In genomic region chr19:17605117-17605516, GRCh38 we compare ENCODE assay signal across 15 cellular contexts. TPM values are rescaled to one million over a fixed set of nuclear protein-coding genes. Genes with fewer than 3 reads are reported as not detected.
DNase-seq lines count a peak whose midpoint lies in the region; ATAC-seq and TF ChIP-seq lines count a peak whose summit lies in the region.
"Had no signal": no experiment of that assay in that cellular context is flagged by ENCODE, and none has a peak within 500 bp of the region (broad histone marks: within the 10 kb centered on the region; RNA-seq: fewer than 3 reads in every experiment).

No MANE protein-coding gene starts in this region.

- peaks cover 46% of the 10 kb centered on the region for H3K4me1 ChIP-seq in BLaER1
- H3K4me1 ChIP-seq in ES-I3 (ENCODE audit: insufficient read depth, low read length) = peaks cover 14% of the 10 kb centered on the region
- peaks cover 26% of the 10 kb centered on the region for H3K4me1 ChIP-seq in OCI-LY7 (ENCODE audit: insufficient read depth, low read length, poor library complexity, severe bottlenecking)
- peaks cover 12% of the 10 kb centered on the region for H3K4me1 ChIP-seq in iPS-18a (ENCODE audit: control insufficient read depth, low read depth, low read length)

- no TSS peak for BruUV-seq in OCI-LY7 (replicated peaks; lab: Mats Ljungman, UMichigan)

- H3K9me3 ChIP-seq in BLaER1 = no peaks in the 10 kb centered on the region
- no peaks in the 10 kb centered on the region for H3K9me3 ChIP-seq in ES-I3 (ENCODE audit: control insufficient read depth, insufficient read depth, low read length)
- H3K9me3 ChIP-seq in OCI-LY7 (ENCODE audit: low read length) = no peaks in the 10 kb centered on the region
- no peaks in the 10 kb centered on the region for H3K9me3 ChIP-seq in iPS-18a (ENCODE audit: control insufficient read depth, low read depth, low read length)
- H3K9me3 ChIP-seq: upper lobe of right lung had no signal

- no peak for TF ChIP-seq CTCF in OCI-LY7 (conservative IDR thresholded peaks at IDR 0.05; ENCODE audit: low read length)

- H3K4me3 ChIP-seq in BLaER1 (peak overlapping the region; percentile 67), OCI-LY7 (ENCODE audit: low read depth, low read length, poor library complexity, severe bottlenecking) (peak overlapping the region; percentile 69), iPS-18a (ENCODE audit: low read length) (peak overlapping the region; percentile 60)

- H3K79me2 ChIP-seq in OCI-LY7 (ENCODE audit: insufficient read depth, low read depth, low read length) = no peaks in the 10 kb centered on the region

- ATAC-seq in HG03521 (IDR thresholded peaks at IDR 0.05; ENCODE audit: unreplicated experiment) = no peak
- no peak for ATAC-seq in HG03354 (IDR thresholded peaks at IDR 0.05; ENCODE audit: poor library complexity, severe bottlenecking, unreplicated experiment)
- ATAC-seq in GM18519 (IDR thresholded peaks at IDR 0.05; ENCODE audit: low FRiP score, unreplicated experiment) = no peak

- intact Hi-C loops in OCI-LY7 (cut with micrococcal nuclease; ENCODE audit: unreplicated experiment) = loop anchor here (5.0 kb wide), 1 partner anchor 252 kb away; the partner anchor contains the start of gene RPL18A

- peak overlapping the region; percentile 64; the same call in 1 of the 2 replicates for H2AFZ ChIP-seq in OCI-LY7 (ENCODE audit: low read length)

- H3K27me3 ChIP-seq in BLaER1 (no peaks in the 10 kb centered on the region), iPS-18a (ENCODE audit: control insufficient read depth, insufficient read depth, low read length) (no peaks in the 10 kb centered on the region)

- DNase-seq in OCI-LY7 (ENCODE audit: low spot score) (no peak), NOMO-1 (lab: John Stamatoyannopoulos, UW; ENCODE audit: unreplicated experiment in 2 of 2) (no peak)
- DNase-seq: activated CD4-positive, alpha-beta T cell treated with anti-CD3 and anti-CD28 coated beads, Interleukin-2, amount 10 ng/mL, durations not matched to agents 7 days and 5 days; COR-L47; DMS79 treated with DMSO at 0.1 percent for 48 hours; HFFc6; NCI-H1436 treated with DMSO at 0.1 percent for 48 hours; NCI-H446 treated with DMSO at 0.1 percent for 48 hours; upper lobe of right lung had no signal

- H3K9me2 ChIP-seq in OCI-LY7 (ENCODE audit: insufficient read depth, low read length) = no peaks in the 10 kb centered on the region

- H4K20me1 ChIP-seq in BLaER1 = no peaks in the 10 kb centered on the region
- H4K20me1 ChIP-seq in OCI-LY7 (ENCODE audit: insufficient read depth, low read length) = no peaks in the 10 kb centered on the region

- POLR2A ChIA-PET in OCI-LY7 (lab: Charles Lee) = interaction anchor here (0.6 to 2.4 kb wide), 3 partner anchors 17 to 254 kb away, joined by 3 to 9 read pairs (median 3); no protein-coding TSS in a partner anchor

- peak overlapping the region; percentile 93 for H3K27ac ChIP-seq in BLaER1
- peak overlapping the region; percentile 78 for H3K27ac ChIP-seq in OCI-LY7 (ENCODE audit: low read depth, low read length, poor library complexity, severe bottlenecking)
- H3K27ac ChIP-seq in iPS-18a (ENCODE audit: low read length) = no peak overlapping the region
- H3K27ac ChIP-seq: upper lobe of right lung had no signal

- no peaks in the 10 kb centered on the region for H3K36me3 ChIP-seq in BLaER1
- H3K36me3 ChIP-seq in ES-I3 (ENCODE audit: insufficient read depth, low read length) = no peaks in the 10 kb centered on the region
- H3K36me3 ChIP-seq in OCI-LY7 (ENCODE audit: insufficient read depth, low read length) = no peaks in the 10 kb centered on the region
- H3K36me3 ChIP-seq in iPS-18a (ENCODE audit: control insufficient read depth, low read depth, low read length) = no peaks in the 10 kb centered on the region
- H3K36me3 ChIP-seq: upper lobe of right lung had no signal

- H3K9ac ChIP-seq in BLaER1 (0 out of 2 replicates have a peak overlapping the region, but pooled peaks have one; percentile 82), ES-I3 (ENCODE audit: low read depth, low read length) (peak overlapping the region; percentile 48; the same call in 1 of the 2 replicates), iPS-18a (ENCODE audit: low read length) (no peak overlapping the region)

- H3K4me2 ChIP-seq in BLaER1 = peak overlapping the region; percentile 85
- H3K4me2 ChIP-seq in OCI-LY7 (ENCODE audit: low read length) = peak overlapping the region; percentile 82

- CTCF ChIA-PET in OCI-LY7 (lab: Charles Lee; ENCODE audit: unreplicated experiment) = no interaction called here

RNA-seq across cellular contexts. Expression of gene COLGALT1, which starts 49.7 kb away (rescaled TPM):
- total RNA-seq in OCI-LY7 (2014; rRNA removed; shearing (Covaris generic)) = 43.0 and 49.6 TPM in 2 replicates
- 57.2 and 68.6 TPM in 2 replicates for total RNA-seq in OCI-LY7 (2022)
